In the genomic region with DNA sequence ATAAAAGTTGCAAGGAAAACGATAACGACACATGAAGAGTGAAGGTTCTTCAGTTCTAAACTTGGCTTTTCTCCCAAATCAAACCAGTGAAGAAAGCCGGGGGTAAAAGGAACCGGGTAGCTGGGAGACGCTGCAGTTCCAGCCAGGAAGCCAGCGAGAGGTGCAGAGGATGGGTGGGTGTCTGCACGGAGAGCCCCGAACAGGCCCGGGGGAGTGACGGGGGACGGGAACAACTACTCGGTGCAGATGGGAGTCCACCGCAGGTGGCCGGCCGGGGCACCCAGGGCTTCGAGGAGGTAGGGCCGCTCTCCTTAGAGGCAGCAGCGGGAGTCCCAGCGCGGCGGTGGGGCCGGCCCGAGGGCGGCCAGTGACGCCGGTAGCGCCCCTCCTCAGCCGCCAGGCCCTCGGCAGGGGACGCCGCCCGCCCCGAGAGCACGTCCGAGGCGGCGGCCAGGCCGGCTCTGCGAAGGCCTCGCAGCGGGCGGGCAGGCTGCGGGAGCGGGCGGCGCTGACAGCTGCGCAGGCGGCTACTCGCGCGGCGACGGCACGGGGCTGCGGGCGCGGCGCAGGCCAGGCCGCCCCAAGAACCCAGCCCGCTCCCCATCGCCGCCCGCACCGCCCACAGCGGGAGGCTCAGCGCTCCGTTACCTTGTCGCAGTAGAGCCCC, we compare ENCODE assay signal across 1 cellular context.
TF ChIP-seq lines count a peak whose summit lies in the region.

No MANE protein-coding gene starts in this region.

TF ChIP-seq in endothelial cell of umbilical vein, 7 proteins besides CTCF, POLR2A, EP300 and RAD21 (continued from another document):
- TF ChIP-seq FOS (IDR thresholded peaks at IDR 0.05; ENCODE audit: borderline replicate concordance, insufficient read depth, low read length) (no peak), GATA2 (IDR thresholded peaks at IDR 0.05; ENCODE audit: insufficient read depth, insufficient read length, low read depth, low read length) (no peak), MYC (IDR thresholded peaks at IDR 0.05; ENCODE audit: low read depth, low read length) (no peak), POLR2AphosphoS5 (IDR thresholded peaks at IDR 0.05; ENCODE audit: insufficient read depth, low read depth, low read length) (no peak), JUN (IDR thresholded peaks at IDR 0.05; ENCODE audit: borderline replicate concordance, insufficient read depth, insufficient read length, low read depth) (no peak)
- TF ChIP-seq, protein P1, sequence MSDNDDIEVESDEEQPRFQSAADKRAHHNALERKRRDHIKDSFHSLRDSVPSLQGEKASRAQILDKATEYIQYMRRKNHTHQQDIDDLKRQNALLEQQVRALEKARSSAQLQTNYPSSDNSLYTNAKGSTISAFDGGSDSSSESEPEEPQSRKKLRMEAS (IDR thresholded peaks at IDR 0.05; ENCODE audit: insufficient read depth, insufficient read length): no peak
